In the genomic region with DNA sequence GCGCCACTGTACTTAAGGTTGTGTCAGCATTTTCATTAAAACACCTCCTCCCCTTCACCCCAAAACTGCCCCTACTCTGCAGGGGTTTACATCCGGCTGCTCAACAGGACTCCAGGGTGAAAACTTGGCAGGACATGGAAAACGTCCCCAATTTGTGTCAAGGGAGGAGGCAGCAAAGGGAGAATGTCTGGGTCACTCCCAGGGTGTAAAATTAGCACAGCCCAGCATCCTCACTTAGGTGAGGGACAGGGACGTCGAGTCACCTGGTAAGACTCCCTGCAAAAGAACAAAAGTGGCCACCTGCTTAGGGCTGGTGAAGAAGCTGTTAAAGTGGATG, we compare ENCODE assay signal across 1 cellular context.
TF ChIP-seq lines count a peak whose summit lies in the region.

No MANE protein-coding gene starts in this region.

TF ChIP-seq in H1, 55 proteins besides CTCF, POLR2A, EP300 and RAD21:
- TF ChIP-seq, protein P1, sequence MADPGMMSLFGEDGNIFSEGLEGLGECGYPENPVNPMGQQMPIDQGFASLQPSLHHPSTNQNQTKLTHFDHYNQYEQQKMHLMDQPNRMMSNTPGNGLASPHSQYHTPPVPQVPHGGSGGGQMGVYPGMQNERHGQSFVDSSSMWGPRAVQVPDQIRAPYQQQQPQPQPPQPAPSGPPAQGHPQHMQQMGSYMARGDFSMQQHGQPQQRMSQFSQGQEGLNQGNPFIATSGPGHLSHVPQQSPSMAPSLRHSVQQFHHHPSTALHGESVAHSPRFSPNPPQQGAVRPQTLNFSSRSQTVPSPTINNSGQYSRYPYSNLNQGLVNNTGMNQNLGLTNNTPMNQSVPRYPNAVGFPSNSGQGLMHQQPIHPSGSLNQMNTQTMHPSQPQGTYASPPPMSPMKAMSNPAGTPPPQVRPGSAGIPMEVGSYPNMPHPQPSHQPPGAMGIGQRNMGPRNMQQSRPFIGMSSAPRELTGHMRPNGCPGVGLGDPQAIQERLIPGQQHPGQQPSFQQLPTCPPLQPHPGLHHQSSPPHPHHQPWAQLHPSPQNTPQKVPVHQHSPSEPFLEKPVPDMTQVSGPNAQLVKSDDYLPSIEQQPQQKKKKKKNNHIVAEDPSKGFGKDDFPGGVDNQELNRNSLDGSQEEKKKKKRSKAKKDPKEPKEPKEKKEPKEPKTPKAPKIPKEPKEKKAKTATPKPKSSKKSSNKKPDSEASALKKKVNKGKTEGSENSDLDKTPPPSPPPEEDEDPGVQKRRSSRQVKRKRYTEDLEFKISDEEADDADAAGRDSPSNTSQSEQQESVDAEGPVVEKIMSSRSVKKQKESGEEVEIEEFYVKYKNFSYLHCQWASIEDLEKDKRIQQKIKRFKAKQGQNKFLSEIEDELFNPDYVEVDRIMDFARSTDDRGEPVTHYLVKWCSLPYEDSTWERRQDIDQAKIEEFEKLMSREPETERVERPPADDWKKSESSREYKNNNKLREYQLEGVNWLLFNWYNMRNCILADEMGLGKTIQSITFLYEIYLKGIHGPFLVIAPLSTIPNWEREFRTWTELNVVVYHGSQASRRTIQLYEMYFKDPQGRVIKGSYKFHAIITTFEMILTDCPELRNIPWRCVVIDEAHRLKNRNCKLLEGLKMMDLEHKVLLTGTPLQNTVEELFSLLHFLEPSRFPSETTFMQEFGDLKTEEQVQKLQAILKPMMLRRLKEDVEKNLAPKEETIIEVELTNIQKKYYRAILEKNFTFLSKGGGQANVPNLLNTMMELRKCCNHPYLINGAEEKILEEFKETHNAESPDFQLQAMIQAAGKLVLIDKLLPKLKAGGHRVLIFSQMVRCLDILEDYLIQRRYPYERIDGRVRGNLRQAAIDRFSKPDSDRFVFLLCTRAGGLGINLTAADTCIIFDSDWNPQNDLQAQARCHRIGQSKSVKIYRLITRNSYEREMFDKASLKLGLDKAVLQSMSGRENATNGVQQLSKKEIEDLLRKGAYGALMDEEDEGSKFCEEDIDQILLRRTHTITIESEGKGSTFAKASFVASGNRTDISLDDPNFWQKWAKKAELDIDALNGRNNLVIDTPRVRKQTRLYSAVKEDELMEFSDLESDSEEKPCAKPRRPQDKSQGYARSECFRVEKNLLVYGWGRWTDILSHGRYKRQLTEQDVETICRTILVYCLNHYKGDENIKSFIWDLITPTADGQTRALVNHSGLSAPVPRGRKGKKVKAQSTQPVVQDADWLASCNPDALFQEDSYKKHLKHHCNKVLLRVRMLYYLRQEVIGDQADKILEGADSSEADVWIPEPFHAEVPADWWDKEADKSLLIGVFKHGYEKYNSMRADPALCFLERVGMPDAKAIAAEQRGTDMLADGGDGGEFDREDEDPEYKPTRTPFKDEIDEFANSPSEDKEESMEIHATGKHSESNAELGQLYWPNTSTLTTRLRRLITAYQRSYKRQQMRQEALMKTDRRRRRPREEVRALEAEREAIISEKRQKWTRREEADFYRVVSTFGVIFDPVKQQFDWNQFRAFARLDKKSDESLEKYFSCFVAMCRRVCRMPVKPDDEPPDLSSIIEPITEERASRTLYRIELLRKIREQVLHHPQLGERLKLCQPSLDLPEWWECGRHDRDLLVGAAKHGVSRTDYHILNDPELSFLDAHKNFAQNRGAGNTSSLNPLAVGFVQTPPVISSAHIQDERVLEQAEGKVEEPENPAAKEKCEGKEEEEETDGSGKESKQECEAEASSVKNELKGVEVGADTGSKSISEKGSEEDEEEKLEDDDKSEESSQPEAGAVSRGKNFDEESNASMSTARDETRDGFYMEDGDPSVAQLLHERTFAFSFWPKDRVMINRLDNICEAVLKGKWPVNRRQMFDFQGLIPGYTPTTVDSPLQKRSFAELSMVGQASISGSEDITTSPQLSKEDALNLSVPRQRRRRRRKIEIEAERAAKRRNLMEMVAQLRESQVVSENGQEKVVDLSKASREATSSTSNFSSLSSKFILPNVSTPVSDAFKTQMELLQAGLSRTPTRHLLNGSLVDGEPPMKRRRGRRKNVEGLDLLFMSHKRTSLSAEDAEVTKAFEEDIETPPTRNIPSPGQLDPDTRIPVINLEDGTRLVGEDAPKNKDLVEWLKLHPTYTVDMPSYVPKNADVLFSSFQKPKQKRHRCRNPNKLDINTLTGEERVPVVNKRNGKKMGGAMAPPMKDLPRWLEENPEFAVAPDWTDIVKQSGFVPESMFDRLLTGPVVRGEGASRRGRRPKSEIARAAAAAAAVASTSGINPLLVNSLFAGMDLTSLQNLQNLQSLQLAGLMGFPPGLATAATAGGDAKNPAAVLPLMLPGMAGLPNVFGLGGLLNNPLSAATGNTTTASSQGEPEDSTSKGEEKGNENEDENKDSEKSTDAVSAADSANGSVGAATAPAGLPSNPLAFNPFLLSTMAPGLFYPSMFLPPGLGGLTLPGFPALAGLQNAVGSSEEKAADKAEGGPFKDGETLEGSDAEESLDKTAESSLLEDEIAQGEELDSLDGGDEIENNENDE (IDR thresholded peaks at IDR 0.05; ENCODE audit: insufficient replicate concordance, low read length): no peak
- no peak for TF ChIP-seq SRF (IDR thresholded peaks at IDR 0.05; ENCODE audit: low read depth, low read length)
- no peak for TF ChIP-seq HDAC6 (IDR thresholded peaks at IDR 0.05; ENCODE audit: low read depth, low read length)
- no peak for TF ChIP-seq RNF2 (IDR thresholded peaks at IDR 0.05; ENCODE audit: borderline replicate concordance, low read depth, low read length, missing control alignments, poor library complexity, severe bottlenecking)
- TF ChIP-seq JUND (IDR thresholded peaks at IDR 0.05; ENCODE audit: low read length): no peak
- TF ChIP-seq ASH2L (IDR thresholded peaks at IDR 0.05; ENCODE audit: low read length): no peak
- no peak for TF ChIP-seq NRF1 (IDR thresholded peaks at IDR 0.05; ENCODE audit: low read depth, low read length)
- TF ChIP-seq, protein P2, sequence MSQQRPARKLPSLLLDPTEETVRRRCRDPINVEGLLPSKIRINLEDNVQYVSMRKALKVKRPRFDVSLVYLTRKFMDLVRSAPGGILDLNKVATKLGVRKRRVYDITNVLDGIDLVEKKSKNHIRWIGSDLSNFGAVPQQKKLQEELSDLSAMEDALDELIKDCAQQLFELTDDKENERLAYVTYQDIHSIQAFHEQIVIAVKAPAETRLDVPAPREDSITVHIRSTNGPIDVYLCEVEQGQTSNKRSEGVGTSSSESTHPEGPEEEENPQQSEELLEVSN (IDR thresholded peaks at IDR 0.05): no peak
- TF ChIP-seq CHD2 (IDR thresholded peaks at IDR 0.05; ENCODE audit: low read length): no peak
- TF ChIP-seq KDM5A (IDR thresholded peaks at IDR 0.05; ENCODE audit: low read length): no peak
- TF ChIP-seq SIRT6 (IDR thresholded peaks at IDR 0.05; ENCODE audit: low read length): no peak
- TF ChIP-seq SAP30 (IDR thresholded peaks at IDR 0.05; ENCODE audit: insufficient read depth, insufficient replicate concordance, low read length): no peak
- no peak for TF ChIP-seq EZH2 (IDR thresholded peaks at IDR 0.05; ENCODE audit: low read depth, low read length, severe bottlenecking)
- no peak for TF ChIP-seq CBX5 (IDR thresholded peaks at IDR 0.05; ENCODE audit: low read depth, low read length)
- TF ChIP-seq CEBPB (IDR thresholded peaks at IDR 0.05; ENCODE audit: low read depth, low read length): no peak
- no peak for TF ChIP-seq SP1 (IDR thresholded peaks at IDR 0.05; ENCODE audit: low read depth, low read length)
- no peak for TF ChIP-seq YY1 (IDR thresholded peaks at IDR 0.05; ENCODE audit: low read depth, low read length)
- no peak for TF ChIP-seq RBBP5 (IDR thresholded peaks at IDR 0.05; ENCODE audit: borderline replicate concordance, low read depth, low read length)
TF ChIP-seq in H1: peak in this region for 0.
